Comparison of ENCODE assay signal across 15 cellular contexts in genomic region chr4:2855584-2855983, GRCh38. TPM values are rescaled to one million over a fixed set of nuclear protein-coding genes. Genes with fewer than 3 reads are reported as not detected.
DNase-seq lines count a peak whose midpoint lies in the region; ATAC-seq and TF ChIP-seq lines count a peak whose summit lies in the region.
"Had no signal": no experiment of that assay in that cellular context is flagged by ENCODE, and none has a peak within 500 bp of the region (broad histone marks: within the 10 kb centered on the region; RNA-seq: fewer than 3 reads in every experiment).

No MANE protein-coding gene starts in this region.

- H3K9me3 ChIP-seq in CD4-positive, alpha-beta memory T cell (ENCODE audit: control insufficient read depth in 1 of 2, low read length in 2 of 2) = no peaks in the 10 kb centered on the region
- H3K9me3 ChIP-seq in skeletal muscle tissue (ENCODE audit: control insufficient read depth in 3 of 3, low read length in 3 of 3) (no peaks in the 10 kb centered on the region), transverse colon (no peaks in the 10 kb centered on the region)
- H3K9me3 ChIP-seq: BLaER1 had no signal

- H3K27ac Mint-ChIP-seq in CD4-positive, alpha-beta memory T cell = peak overlapping the region in 5 of 7 donors; percentile 15 to 79 (median 29)
- peak overlapping the region; percentile 53 to 74 for H3K27ac Mint-ChIP-seq in T-cell
- peak overlapping the region in 4 of 6 donors; percentile 80 to 91 (median 89) for H3K27ac Mint-ChIP-seq in naive B cell

- no peaks in the 10 kb centered on the region for H3K9me3 Mint-ChIP-seq in CD4-positive, alpha-beta memory T cell
- H3K9me3 Mint-ChIP-seq in T-cell = no peaks in the 10 kb centered on the region
- H3K9me3 Mint-ChIP-seq in naive B cell = peaks cover 0 to 6% (median 0%) of the 10 kb centered on the region in 7 donors

- H3K4me3 Mint-ChIP-seq in CD4-positive, alpha-beta memory T cell = no peak overlapping the region
- H3K4me3 Mint-ChIP-seq in T-cell = no peak overlapping the region
- H3K4me3 Mint-ChIP-seq in naive B cell = peak overlapping the region in 4 of 8 donors; percentile 33 to 53 (median 43)

- in situ Hi-C loops in transverse colon (cut with MboI; ENCODE audit: low pct_ligation_motif_present in 1 of 4, low pct_unique_long_range_greater_than_20kb in 1 of 4, low sequenced_read_pairs in 3 of 4) = no loop called here

- peaks cover 0 to 16% of the 10 kb centered on the region in 2 donors for H3K36me3 Mint-ChIP-seq in CD4-positive, alpha-beta memory T cell
- H3K36me3 Mint-ChIP-seq in T-cell (peaks cover 19% of the 10 kb centered on the region), naive B cell (peaks cover 0 to 7% of the 10 kb centered on the region in 2 donors)

- no peak overlapping the region for H3K27ac ChIP-seq in CD4-positive, alpha-beta memory T cell (ENCODE audit: low read depth, low read length)
- H3K27ac ChIP-seq in skeletal muscle tissue (ENCODE audit: low read depth, low read length) (peak overlapping the region; percentile 22), transverse colon (no peak overlapping the region)

- H3K27me3 Mint-ChIP-seq in CD4-positive, alpha-beta memory T cell = no peaks in the 10 kb centered on the region
- H3K27me3 Mint-ChIP-seq in T-cell (no peaks in the 10 kb centered on the region), naive B cell (no peaks in the 10 kb centered on the region)

- no peaks in the 10 kb centered on the region for H3K27me3 ChIP-seq in CD4-positive, alpha-beta memory T cell (ENCODE audit: insufficient read depth, low read length)
- H3K27me3 ChIP-seq in skeletal muscle tissue (ENCODE audit: control insufficient read depth in 3 of 3, insufficient read depth in 3 of 3, low read length in 3 of 3) (no peaks in the 10 kb centered on the region), transverse colon (no peaks in the 10 kb centered on the region)
- H3K27me3 ChIP-seq: BLaER1, MG63 had no signal

- ATAC-seq in T-cell (replicated peaks in 1 of 4) (no peak), naive B cell (ENCODE audit: low read depth in 2 of 2) (no peak), GM18907 (IDR thresholded peaks at IDR 0.05; ENCODE audit: unreplicated experiment) (no peak), HG02870 (IDR thresholded peaks at IDR 0.05; ENCODE audit: unreplicated experiment) (no peak)

- POLR2A ChIA-PET in CD4-positive, alpha-beta memory T cell (lab: Charles Lee; ENCODE audit: partially characterized antibody) = interaction anchor here (0.7 kb wide), 1 partner anchor 70 kb away, joined by 3 read pairs; no protein-coding TSS in a partner anchor
- POLR2A ChIA-PET in T-cell (lab: Charles Lee) = no interaction called here

- 98 to 100% methylated on average over 4 to 5 of the region's 5 CpGs for WGBS in transverse colon (ENCODE audit: low coverage in 1 of 2), 2 donors

- intact Hi-C loops in CD4-positive, alpha-beta memory T cell (cut with micrococcal nuclease) = no loop called here
- intact Hi-C loops in transverse colon (cut with DNase I; ENCODE audit: low total_unique reads) = no loop called here

- TF ChIP-seq POLR2A in transverse colon (IDR thresholded peaks at IDR 0.05) (no peak), erythroblast (IDR thresholded peaks at IDR 0.05; ENCODE audit: low read length) (no peak)

- H3K9ac ChIP-seq in skeletal muscle tissue (ENCODE audit: low read depth in 1 of 3, low read length in 3 of 3) = peak overlapping the region; percentile 17 to 58 (median 44)
- H3K9ac ChIP-seq: BLaER1 had no signal

- CTCF ChIA-PET in CD4-positive, alpha-beta memory T cell (lab: Charles Lee; ENCODE audit: partially characterized antibody) = interaction anchor here (0.8 kb wide), 1 partner anchor 35 kb away, joined by 3 read pairs; no protein-coding TSS in a partner anchor
- CTCF ChIA-PET in T-cell (lab: Charles Lee) = interaction anchor here (0.6 kb wide), 2 partner anchors 111 to 955 kb away, joined by 3 read pairs; no protein-coding TSS in a partner anchor

- TF ChIP-seq EP300 in transverse colon (IDR thresholded peaks at IDR 0.05; ENCODE audit: low read depth) = no peak

- peaks cover 50 to 85% (median 70%) of the 10 kb centered on the region in 4 donors for H3K4me1 Mint-ChIP-seq in CD4-positive, alpha-beta memory T cell
- H3K4me1 Mint-ChIP-seq in T-cell = peaks cover 75 to 87% (median 80%) of the 10 kb centered on the region in 3 donors
- H3K4me1 Mint-ChIP-seq in naive B cell = peaks cover 65 to 98% (median 82%) of the 10 kb centered on the region in 3 donors

- H3K36me3 ChIP-seq in CD4-positive, alpha-beta memory T cell (ENCODE audit: insufficient read depth, low read length) = peaks cover 12% of the 10 kb centered on the region
- peaks cover 2 to 8% (median 5%) of the 10 kb centered on the region in 3 donors for H3K36me3 ChIP-seq in skeletal muscle tissue (ENCODE audit: control insufficient read depth in 3 of 3, insufficient read depth in 3 of 3, low read length in 3 of 3)
- H3K36me3 ChIP-seq in transverse colon = peaks cover 0 to 8% (median 4%) of the 10 kb centered on the region in 4 donors

- no peak for DNase-seq in CD4-positive, alpha-beta memory T cell
- no peak for DNase-seq in T-cell
- DNase-seq in naive B cell = no peak
- no peak for DNase-seq in transverse colon
- DNase-seq in erythroblast (lab: John Stamatoyannopoulos, UW) = no peak
- DNase-seq: COR-L47, DMS153, MG63, NCI-H1092 treated with DMSO at 0.1 percent for 48 hours, NCI-H1694, NCI-H446 had no signal

- H3K4me3 ChIP-seq in CD4-positive, alpha-beta memory T cell (ENCODE audit: low read length in 2 of 2) = no peak overlapping the region
- H3K4me3 ChIP-seq in skeletal muscle tissue (ENCODE audit: low read length in 3 of 3) = peak overlapping the region in 1 of 3 donors; percentile 38
- no peak overlapping the region for H3K4me3 ChIP-seq in transverse colon
- H3K4me3 ChIP-seq: BLaER1, MG63 had no signal

- no peak for TF ChIP-seq CTCF in transverse colon (IDR thresholded peaks at IDR 0.05)

- peaks cover 79% of the 10 kb centered on the region for H3K4me1 ChIP-seq in CD4-positive, alpha-beta memory T cell (ENCODE audit: insufficient read depth, low read length)
- H3K4me1 ChIP-seq in skeletal muscle tissue (ENCODE audit: control insufficient read depth in 3 of 3, insufficient read depth in 3 of 3, low read length in 3 of 3) = peaks cover 54 to 61% (median 61%) of the 10 kb centered on the region in 3 donors
- H3K4me1 ChIP-seq in transverse colon = peaks cover 34 to 94% (median 61%) of the 10 kb centered on the region in 4 donors

RNA-seq across cellular contexts. Expression of gene ADD1, which starts 11.9 kb away (rescaled TPM):
- total RNA-seq in CD4-positive, alpha-beta memory T cell = 100 to 1,000 TPM; 289 to 293 TPM
- 100 to 1,000 TPM; 159 to 171 TPM for polyA plus RNA-seq in CD4-positive, alpha-beta memory T cell
- total RNA-seq in T-cell (100 to 1,000 TPM; 241 to 274 (median 256) TPM), skeletal muscle tissue (155 TPM), transverse colon (100 to 1,000 TPM; 218 to 392 (median 299) TPM)
- polyA plus RNA-seq in naive B cell (ENCODE audit: low read depth in 6 of 6) = 100 to 1,000 TPM; 325 to 440 (median 349) TPM

Comparison
In these comparisons a context has a peak if more than half of its experiments do, and no peak if none do; other contexts are left out.
1. H3K27ac Mint-ChIP-seq: peak in every context shown above with its lines; median percentile 89 in naive B cell; 64 in T-cell; 29 in CD4-positive, alpha-beta memory T cell.